ENCODE assay signal across 8 cellular contexts in the genomic region with DNA sequence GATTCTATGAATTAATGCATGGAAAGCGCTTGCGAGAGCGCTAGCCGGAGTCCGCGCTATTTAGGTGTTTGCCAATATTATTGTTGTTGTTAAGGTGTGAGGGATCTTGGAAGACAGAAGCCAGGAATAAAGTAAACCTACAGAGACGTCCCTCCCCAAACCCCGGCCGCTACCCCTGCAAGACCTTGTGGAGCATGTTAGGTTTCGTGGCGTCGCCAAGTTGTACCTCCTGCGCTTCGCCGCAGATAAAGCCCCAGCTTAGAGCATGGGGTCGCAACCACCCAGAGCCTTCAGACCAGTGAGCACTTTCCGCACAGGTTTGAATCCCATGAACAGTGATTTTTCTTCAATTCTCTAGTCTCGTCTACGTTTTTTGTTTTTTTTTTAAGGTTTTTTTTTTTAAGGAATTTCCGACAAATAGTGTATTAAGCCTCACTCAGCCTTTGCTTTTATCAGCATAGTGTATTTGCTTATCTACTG. TPM values are rescaled to one million over a fixed set of nuclear protein-coding genes. Genes with fewer than 3 reads are reported as not detected.
DNase-seq lines count a peak whose midpoint lies in the region; ATAC-seq and TF ChIP-seq lines count a peak whose summit lies in the region.

No MANE protein-coding gene starts in this region.

- H3K9ac ChIP-seq in neural cell (ENCODE audit: low read length): no peak overlapping the region

- peak overlapping the region in 1 of 7 donors; percentile 52 for H3K27ac Mint-ChIP-seq in CD4-positive, alpha-beta memory T cell

- POLR2A ChIA-PET in CD4-positive, alpha-beta memory T cell (lab: Charles Lee; ENCODE audit: partially characterized antibody): interaction anchor here (1.7 kb wide), 1 partner anchor 11 kb away, joined by 3 read pairs; no protein-coding TSS in a partner anchor

- peaks cover 66 to 67% of the 10 kb centered on the region in 2 donors for H3K27me3 Mint-ChIP-seq in CD4-positive, alpha-beta memory T cell

- intact Hi-C loops in CD4-positive, alpha-beta memory T cell (cut with micrococcal nuclease): no loop called here
- intact Hi-C loops in adrenal gland (cut with DNase I): no loop called here

- H3K4me3 ChIP-seq in CD4-positive, alpha-beta memory T cell (ENCODE audit: low read length in 2 of 2): no peak overlapping the region
- H3K4me3 ChIP-seq in MG63 (peak overlapping the region; percentile 50), ectodermal cell (ENCODE audit: insufficient read depth, low read depth, low read length) (peak overlapping the region; percentile 32), neural cell (ENCODE audit: low read length) (peak overlapping the region; percentile 56), adrenal gland (no peak overlapping the region)

- TF ChIP-seq CTCF in neural cell (IDR thresholded peaks at IDR 0.05; ENCODE audit: poor library complexity, severe bottlenecking): no peak
- no peak for TF ChIP-seq CTCF in adrenal gland (IDR thresholded peaks at IDR 0.05)

- TF ChIP-seq POLR2A in adrenal gland (IDR thresholded peaks at IDR 0.05): no peak

- H3K4me2 ChIP-seq in neural cell (ENCODE audit: low read length): peak overlapping the region; percentile 27

- no peaks in the 10 kb centered on the region for H3K9me3 ChIP-seq in CD4-positive, alpha-beta memory T cell (ENCODE audit: control insufficient read depth in 1 of 2, low read length in 2 of 2)
- H3K9me3 ChIP-seq in MG63: no peaks in the 10 kb centered on the region
- H3K9me3 ChIP-seq in ectodermal cell (ENCODE audit: control insufficient read depth, low read length): no peaks in the 10 kb centered on the region
- no peaks in the 10 kb centered on the region for H3K9me3 ChIP-seq in neural cell (ENCODE audit: low read length)
- no peaks in the 10 kb centered on the region for H3K9me3 ChIP-seq in adrenal gland (replicated peaks in 1 of 3)

- H3K27ac ChIP-seq in CD4-positive, alpha-beta memory T cell (ENCODE audit: low read depth, low read length): no peak overlapping the region
- H3K27ac ChIP-seq in ectodermal cell (ENCODE audit: insufficient read depth, low read depth, low read length, poor library complexity, severe bottlenecking): no peak overlapping the region
- no peak overlapping the region for H3K27ac ChIP-seq in neural cell (ENCODE audit: low read length)
- H3K27ac ChIP-seq in adrenal gland: no peak overlapping the region
- no peak overlapping the region for H3K27ac ChIP-seq in substantia nigra (ENCODE audit: low read depth, low read length, poor library complexity, severe bottlenecking)

- H4K20me1 ChIP-seq in neural cell (ENCODE audit: insufficient read depth): no peaks in the 10 kb centered on the region

- H3K36me3 ChIP-seq in CD4-positive, alpha-beta memory T cell (ENCODE audit: insufficient read depth, low read length): no peaks in the 10 kb centered on the region
- H3K36me3 ChIP-seq in MG63 (no peaks in the 10 kb centered on the region), ectodermal cell (ENCODE audit: control insufficient read depth, insufficient read depth, low read length) (no peaks in the 10 kb centered on the region), neural cell (ENCODE audit: insufficient read depth, low read length) (no peaks in the 10 kb centered on the region), adrenal gland (replicated peaks in 1 of 2) (no peaks in the 10 kb centered on the region)

- H3K9me2 ChIP-seq in neural cell (ENCODE audit: insufficient read depth, low read length): no peaks in the 10 kb centered on the region

- peaks cover 11 to 31% (median 24%) of the 10 kb centered on the region in 4 donors for H3K4me1 Mint-ChIP-seq in CD4-positive, alpha-beta memory T cell

- H3K9me3 Mint-ChIP-seq in CD4-positive, alpha-beta memory T cell: peaks cover 2 to 51% (median 43%) of the 10 kb centered on the region in 8 donors

- no peak for ATAC-seq in HG03378 (IDR thresholded peaks at IDR 0.05; ENCODE audit: unreplicated experiment)

- peak overlapping the region in 5 of 8 donors; percentile 37 to 80 (median 53) for H3K4me3 Mint-ChIP-seq in CD4-positive, alpha-beta memory T cell

- H3K27me3 ChIP-seq in CD4-positive, alpha-beta memory T cell (ENCODE audit: insufficient read depth, low read length): peaks cover 62% of the 10 kb centered on the region
- H3K27me3 ChIP-seq in MG63 (no peaks in the 10 kb centered on the region), ectodermal cell (ENCODE audit: control insufficient read depth, insufficient read depth, low read length, poor library complexity, severe bottlenecking) (peaks cover 92% of the 10 kb centered on the region), neural cell (ENCODE audit: insufficient read depth, low read depth, low read length) (peaks cover 88% of the 10 kb centered on the region), adrenal gland (peaks cover 72% of the 10 kb centered on the region)

- H3K4me1 ChIP-seq in CD4-positive, alpha-beta memory T cell (ENCODE audit: insufficient read depth, low read length): peaks cover 25% of the 10 kb centered on the region
- peaks cover 8% of the 10 kb centered on the region for H3K4me1 ChIP-seq in ectodermal cell (ENCODE audit: control insufficient read depth, insufficient read depth, low read length)
- no peaks in the 10 kb centered on the region for H3K4me1 ChIP-seq in adrenal gland (replicated peaks in 1 of 2)

- 2 to 4% methylated on average over 18 to 20 of the region's 20 CpGs for WGBS in ectodermal cell, 2 experiments
- WGBS in adrenal gland, 4 donors: 11 to 16% (median 14%) methylated on average over 20 of the region's 20 CpGs

- no peak for TF ChIP-seq RAD21 in neural cell (conservative IDR thresholded peaks at IDR 0.05)

- no peak for DNase-seq in CD4-positive, alpha-beta memory T cell
- DNase-seq in MG63 (no peak), adrenal gland (no peak), NAMALWA (ENCODE audit: low spot score) (no peak), substantia nigra (lab: John Stamatoyannopoulos, UW) (no peak)

- H3K36me3 Mint-ChIP-seq in CD4-positive, alpha-beta memory T cell: peaks cover 2 to 3% of the 10 kb centered on the region in 2 donors

- H3K79me2 ChIP-seq in neural cell (replicated peaks; ENCODE audit: insufficient read depth, low read length): no peaks in the 10 kb centered on the region

- no peak overlapping the region for H2AFZ ChIP-seq in neural cell (ENCODE audit: low read depth, low read length)

- no peak for TF ChIP-seq EP300 in neural cell (conservative IDR thresholded peaks at IDR 0.05; ENCODE audit: poor library complexity, severe bottlenecking)

- no peaks in the 10 kb centered on the region for H3F3A ChIP-seq in neural cell (ENCODE audit: insufficient read depth, low read length, poor library complexity, severe bottlenecking)

- CTCF ChIA-PET in CD4-positive, alpha-beta memory T cell (lab: Charles Lee; ENCODE audit: partially characterized antibody): no interaction called here

TF ChIP-seq in neural cell, 6 proteins besides CTCF, POLR2A, EP300 and RAD21:
- TF ChIP-seq TAF1 (IDR thresholded peaks at IDR 0.05; ENCODE audit: low read depth): no peak
- peak; percentile 18 for TF ChIP-seq POLR2AphosphoS5 (IDR thresholded peaks at IDR 0.05)

RNA-seq across cellular contexts. Expression of a gene that starts 16.9 kb away (rescaled TPM):
- total RNA-seq in CD4-positive, alpha-beta memory T cell: 1 to 10 TPM; 3.4 to 4.4 TPM
- 1 to 10 TPM; 1.2 to 3.5 TPM for polyA plus RNA-seq in CD4-positive, alpha-beta memory T cell
- total RNA-seq in MG63 (2014; rRNA removed; shearing (Covaris generic); ENCODE audit: low replicate concordance): 3.1 and 6.8 TPM in 2 replicates
- 34.0 TPM for polyA plus RNA-seq in ectodermal cell (2013, experiment 1 of 4)
- 30.0 TPM for polyA plus RNA-seq in ectodermal cell (2013, experiment 2 of 4)
- polyA plus RNA-seq in ectodermal cell (2013, experiment 3 of 4): 28.3 TPM
- polyA plus RNA-seq in ectodermal cell (2013, experiment 4 of 4): 31.6 TPM
- polyA plus RNA-seq in neural cell (102 and 113 TPM in 2 replicates), adrenal gland (10 to 100 TPM; 11.2 to 29.1 (median 19.1) TPM)
- 84.7 and 101 TPM in 2 replicates for polyA minus RNA-seq in neural cell
- total RNA-seq in adrenal gland: 10 to 100 TPM in 3 of 8 donors, 1 to 10 TPM in 5; 1.8 to 16.8 (median 9.3) TPM

RNA-seq across cellular contexts. Expression of a gene that starts 43.8 kb away (rescaled TPM):
- 10 to 100 TPM in 1 of 2 experiments, 1 to 10 TPM in 1; 9.9 to 11.1 TPM for total RNA-seq in CD4-positive, alpha-beta memory T cell
- polyA plus RNA-seq in CD4-positive, alpha-beta memory T cell: 1 to 10 TPM; 2.4 to 5.2 TPM
- 0.59 and 2.6 TPM in 2 replicates for total RNA-seq in MG63 (2014; rRNA removed; shearing (Covaris generic); ENCODE audit: low replicate concordance)
- polyA plus RNA-seq in ectodermal cell (2013, experiment 1 of 4): 9.4 TPM
- polyA plus RNA-seq in ectodermal cell (2013, experiment 2 of 4): 9.0 TPM
- 7.6 TPM for polyA plus RNA-seq in ectodermal cell (2013, experiment 3 of 4)
- polyA plus RNA-seq in ectodermal cell (2013, experiment 4 of 4): 9.2 TPM
- polyA plus RNA-seq in neural cell: 8.3 and 12.6 TPM in 2 replicates
- 18.0 and 21.4 TPM in 2 replicates for polyA minus RNA-seq in neural cell
- 1 to 10 TPM; 1.5 to 7.3 (median 4.6) TPM for total RNA-seq in adrenal gland
- polyA plus RNA-seq in adrenal gland: 1 to 10 TPM; 3.6 to 4.3 (median 4.2) TPM

RNA-seq across cellular contexts. Expression of a gene that starts 50.9 kb away (rescaled TPM):
- total RNA-seq in CD4-positive, alpha-beta memory T cell: under 1 TPM in 1 of 2 experiments, not detected in 1; 0.33 TPM
- under 1 TPM in 1 of 2 donors, not detected in 1; 0.15 TPM for polyA plus RNA-seq in CD4-positive, alpha-beta memory T cell
- not detected in 2 replicates for total RNA-seq in MG63 (2014; rRNA removed; shearing (Covaris generic); ENCODE audit: low replicate concordance)
- polyA plus RNA-seq in ectodermal cell (2013, experiment 1 of 4): not detected
- polyA plus RNA-seq in ectodermal cell (2013, experiment 2 of 4): not detected
- not detected for polyA plus RNA-seq in ectodermal cell (2013, experiment 3 of 4)
- not detected for polyA plus RNA-seq in ectodermal cell (2013, experiment 4 of 4)
- not detected in 2 replicates for polyA plus RNA-seq in neural cell
- polyA minus RNA-seq in neural cell: not detected in 2 replicates
- 1 to 10 TPM in 5 of 8 donors, under 1 TPM in 2, not detected in 1; 0.37 to 1.8 (median 1.3) TPM for total RNA-seq in adrenal gland
- polyA plus RNA-seq in adrenal gland: 1 to 10 TPM; 2.2 to 3.4 (median 2.3) TPM

RNA-seq across cellular contexts. Expression of a gene that starts 58.7 kb away (rescaled TPM):
- total RNA-seq in CD4-positive, alpha-beta memory T cell: 10 to 100 TPM; 23.3 to 26.5 TPM
- 10 to 100 TPM; 13.1 to 14.2 TPM for polyA plus RNA-seq in CD4-positive, alpha-beta memory T cell
- total RNA-seq in MG63 (2014; rRNA removed; shearing (Covaris generic); ENCODE audit: low replicate concordance): 9.2 and 20.0 TPM in 2 replicates
- polyA plus RNA-seq in ectodermal cell (2013, experiment 1 of 4): 23.3 TPM
- polyA plus RNA-seq in ectodermal cell (2013, experiment 2 of 4): 26.1 TPM
- 19.6 TPM for polyA plus RNA-seq in ectodermal cell (2013, experiment 3 of 4)
- 25.7 TPM for polyA plus RNA-seq in ectodermal cell (2013, experiment 4 of 4)
- polyA plus RNA-seq in neural cell (86.9 and 91.2 TPM in 2 replicates), adrenal gland (10 to 100 TPM; 12.9 to 21.9 (median 19.0) TPM)
- 74.3 and 96.9 TPM in 2 replicates for polyA minus RNA-seq in neural cell
- total RNA-seq in adrenal gland: 10 to 100 TPM in 7 of 8 donors, 1 to 10 TPM in 1; 7.2 to 24.0 (median 16.1) TPM

Comparison
In these comparisons a context has a peak if more than half of its experiments do, and no peak if none do; other contexts are left out.
1. H3K4me3 ChIP-seq: peak in MG63 (single experiment), ectodermal cell (single experiment) and neural cell (single experiment); none in CD4-positive, alpha-beta memory T cell (0 of 2) and adrenal gland (0 of 4).